19 cellular contexts compared by ENCODE assay signal in the genomic region with DNA sequence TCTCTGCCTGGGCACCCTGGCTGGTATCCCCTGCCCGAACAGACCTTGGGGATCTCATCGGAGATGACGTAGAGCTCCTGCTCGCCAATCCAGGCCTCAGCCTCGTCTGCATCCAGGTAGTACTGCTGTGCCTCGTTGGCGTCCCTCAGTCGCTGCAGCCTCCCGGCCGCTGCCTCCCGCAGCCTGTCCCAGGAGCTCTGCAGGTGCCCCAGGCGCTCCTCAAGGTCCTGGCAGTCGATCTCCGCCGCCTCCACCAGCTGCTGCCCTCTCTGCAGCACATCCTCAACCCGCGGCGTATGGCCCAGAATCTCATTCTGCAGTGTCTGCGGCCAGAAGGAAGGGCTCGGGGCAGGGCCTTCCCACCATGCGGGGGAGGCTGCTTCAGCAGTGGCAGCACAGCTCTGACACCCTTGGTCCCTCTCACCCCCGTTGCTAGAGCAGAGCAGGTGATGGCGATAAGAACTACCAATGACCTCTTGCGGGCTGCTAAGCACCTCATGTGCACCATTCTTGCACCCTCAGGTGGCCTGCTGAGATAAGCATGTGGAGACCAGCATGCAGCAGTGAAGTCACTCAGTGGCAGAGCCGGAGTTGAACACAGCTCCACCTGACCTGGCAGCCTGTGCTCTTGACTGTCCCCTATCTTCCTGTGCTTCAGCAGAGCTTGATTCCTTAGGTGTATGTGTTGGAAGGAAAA.
A peak's percentile ranks its signal among the peaks of the same experiment; 100 is the strongest.
DNase-seq lines count a peak whose midpoint lies in the region; ATAC-seq lines count a peak whose summit lies in the region.
"Had no signal": no experiment of that assay in that cellular context is flagged by ENCODE, and none has a peak within 500 bp of the region (broad histone marks: within the 10 kb centered on the region; RNA-seq: fewer than 3 reads in every experiment).

No MANE protein-coding gene starts in this region.

- H3K27me3 Mint-ChIP-seq in immature natural killer cell (ENCODE audit: low read depth in 3 of 3): peaks cover 0 to 3% (median 3%) of the 10 kb centered on the region in 3 donors

- no peaks in the 10 kb centered on the region for H3K79me1 ChIP-seq in mesenchymal stem cell (replicated peaks; ENCODE audit: low read length, poor library complexity, severe bottlenecking)

- H3K27ac Mint-ChIP-seq in immature natural killer cell: no peak overlapping the region
- H3K27ac Mint-ChIP-seq: CD14-positive monocyte; CD8-positive, alpha-beta T cell; HFFc6 had no signal

- H3K9me3 Mint-ChIP-seq in immature natural killer cell: no peaks in the 10 kb centered on the region
- H3K9me3 Mint-ChIP-seq: CD8-positive, alpha-beta T cell; HFFc6; IgD-negative memory B cell had no signal

- no peak overlapping the region for H2BK12ac ChIP-seq in mesenchymal stem cell (ENCODE audit: low read length in 2 of 2)

- no peak overlapping the region for H3K18ac ChIP-seq in mesenchymal stem cell (ENCODE audit: low read depth in 1 of 2, low read length in 2 of 2)

- H3K4me2 ChIP-seq in mesenchymal stem cell (ENCODE audit: low read length, poor library complexity, severe bottlenecking): no peak overlapping the region

- no peaks in the 10 kb centered on the region for H3K4me1 Mint-ChIP-seq in immature natural killer cell
- H3K4me1 Mint-ChIP-seq: CD14-positive monocyte had no signal

- peak overlapping the region; percentile 8 for H2BK15ac ChIP-seq in mesenchymal stem cell (ENCODE audit: low read depth, poor library complexity, severe bottlenecking)

- H3K27me3 ChIP-seq in mesenchymal stem cell (ENCODE audit: control insufficient read depth in 1 of 2, insufficient read depth in 1 of 2, low read length in 2 of 2): peaks cover 0 to 49% of the 10 kb centered on the region in 2 experiments

- H2BK5ac ChIP-seq in mesenchymal stem cell (ENCODE audit: low read depth, low read length, poor library complexity, severe bottlenecking): no peak overlapping the region

- H3K14ac ChIP-seq in mesenchymal stem cell (ENCODE audit: low read length in 2 of 2): no peak overlapping the region

- no peaks in the 10 kb centered on the region for H3K9me3 ChIP-seq in mesenchymal stem cell (ENCODE audit: control insufficient read depth, low read length)

- no peak overlapping the region for H4K91ac ChIP-seq in mesenchymal stem cell (ENCODE audit: low read length)

- H4K8ac ChIP-seq in mesenchymal stem cell (ENCODE audit: low read length): no peak overlapping the region

- H2AFZ ChIP-seq in mesenchymal stem cell (ENCODE audit: low read depth, low read length): no peak overlapping the region

- WGBS in mesenchymal stem cell: 92% methylated on average over 25 of the region's 25 CpGs

- no peak overlapping the region for H3K9ac ChIP-seq in mesenchymal stem cell (ENCODE audit: low read length)

- no peak for ATAC-seq in Right ventricle myocardium inferior
- ATAC-seq in GM18868 (IDR thresholded peaks at IDR 0.05; ENCODE audit: unreplicated experiment): no peak
- ATAC-seq in HG03045 (IDR thresholded peaks at IDR 0.05; ENCODE audit: unreplicated experiment): no peak
- ATAC-seq: CD8-positive, alpha-beta T cell had no signal

- H3K4me3 Mint-ChIP-seq in immature natural killer cell: no peak overlapping the region
- H3K4me3 Mint-ChIP-seq: CD14-positive monocyte; CD8-positive, alpha-beta T cell; HFFc6; IgD-negative memory B cell had no signal

- H3K36me3 Mint-ChIP-seq in immature natural killer cell: no peaks in the 10 kb centered on the region
- H3K36me3 Mint-ChIP-seq: CD14-positive monocyte; CD8-positive, alpha-beta T cell; IgD-negative memory B cell had no signal

- H3K4me3 ChIP-seq in mesenchymal stem cell (ENCODE audit: insufficient read depth in 1 of 2, low read depth in 1 of 2, low read length in 2 of 2): no peak overlapping the region

- no peak overlapping the region for H3K23ac ChIP-seq in mesenchymal stem cell (ENCODE audit: low read length in 2 of 2)

- H2BK120ac ChIP-seq in mesenchymal stem cell (ENCODE audit: low read depth, low read length): no peak overlapping the region

- peaks cover 0 to 6% of the 10 kb centered on the region in 2 experiments for H3K36me3 ChIP-seq in mesenchymal stem cell (ENCODE audit: control insufficient read depth in 1 of 2, insufficient read depth in 2 of 2, low read depth in 1 of 2, low read length in 2 of 2)

- no peaks in the 10 kb centered on the region for H3K4me1 ChIP-seq in mesenchymal stem cell (ENCODE audit: control insufficient read depth, insufficient read depth, low read depth, low read length)

- intact Hi-C loops in Right ventricle myocardium inferior (cut with DNase I) (no loop called here), cardiac septum (cut with DNase I) (no loop called here)

- H3K27ac ChIP-seq in mesenchymal stem cell (ENCODE audit: low read length, poor library complexity, severe bottlenecking): no peak overlapping the region
- H3K27ac ChIP-seq: 22Rv1 had no signal

- H2AK5ac ChIP-seq in mesenchymal stem cell (ENCODE audit: low read length, severe bottlenecking): no peak overlapping the region

- peak; percentile 65 for DNase-seq in Right ventricle myocardium inferior (ENCODE audit: missing footprints)
- DNase-seq in cardiac septum (ENCODE audit: low spot score): no peak
- DNase-seq in cerebellar cortex (ENCODE audit: low spot score): peak; percentile 48
- DNase-seq in mesenchymal stem cell: no peak
- no peak for DNase-seq in NCI-H1092 (lab: John Stamatoyannopoulos, UW)
- no peak for DNase-seq in immature natural killer cell
- DNase-seq: CD8-positive, alpha-beta T cell; COR-L47; DMS153; DMS79 treated with DMSO at 0.1 percent for 48 hours; EL; GDM1; HCEC 1CT; HFFc6 had no signal

- no peak overlapping the region for H3K4ac ChIP-seq in mesenchymal stem cell (ENCODE audit: low read depth in 1 of 2, low read length in 2 of 2)

Comparison
In these comparisons a context has a peak if more than half of its experiments do, and no peak if none do; other contexts are left out.
1. DNase-seq: peak in Right ventricle myocardium inferior (single experiment) and cerebellar cortex (single experiment); none in cardiac septum (single experiment), mesenchymal stem cell (single experiment), NCI-H1092 (single experiment) and immature natural killer cell (0 of 3).